Comparison of ENCODE assay signal across 17 cellular contexts in genomic region chr9:34520505-34521385, GRCh38. TPM values are rescaled to one million over a fixed set of nuclear protein-coding genes. Genes with fewer than 3 reads are reported as not detected.
"Had no signal": no experiment of that assay in that cellular context is flagged by ENCODE, and none has a peak within 500 bp of the region (broad histone marks: within the 10 kb centered on the region; RNA-seq: fewer than 3 reads in every experiment).

No MANE protein-coding gene starts in this region.

- H3K36me3 ChIP-seq: brain microvascular endothelial cell, esophagus muscularis mucosa, lower lobe of right lung, suprapubic skin, upper lobe of right lung, WERI-Rb-1 had no signal

- H3K4me3 ChIP-seq: esophagus muscularis mucosa, lower lobe of right lung, suprapubic skin, upper lobe of right lung had no signal

- H3K27ac Mint-ChIP-seq: activated naive CD8-positive, alpha-beta T cell; activated T-helper 2 cell treated with anti-CD3 and anti-CD28 coated beads, Interferon-gamma antibody, Interleukin-2, Interleukin-4, amounts not matched to agents 10 μg/mL and 5 μg/mL and 100 μg/mL, durations not matched to agents 14 hours and 24 hours and 36 hours; immature natural killer cell had no signal

- H3K27ac ChIP-seq: brain microvascular endothelial cell, esophagus muscularis mucosa, lower lobe of right lung, suprapubic skin, upper lobe of right lung, WERI-Rb-1 had no signal

- H3K36me3 Mint-ChIP-seq: activated naive CD8-positive, alpha-beta T cell; immature natural killer cell had no signal

- H3K27me3 ChIP-seq: esophagus muscularis mucosa, suprapubic skin, upper lobe of right lung had no signal

- ATAC-seq: lower lobe of right lung; stimulated activated naive CD8-positive, alpha-beta T cell treated with anti-CD3 and anti-CD28 coated beads, Interleukin-15, Interleukin-2, amounts not matched to agents 100 U/mL and 50 U/mL, for 24 hours; upper lobe of right lung had no signal

- H3K9me3 Mint-ChIP-seq: activated CD4-positive, alpha-beta T cell treated with anti-CD3 and anti-CD28 coated beads, Interleukin-2, amount 10 ng/mL, durations not matched to agents 24 days and 14 days; activated T-helper 2 cell treated with anti-CD3 and anti-CD28 coated beads, Interferon-gamma antibody, Interleukin-2, Interleukin-4, amounts not matched to agents 10 μg/mL and 5 μg/mL and 100 μg/mL, durations not matched to agents 14 hours and 24 hours and 36 hours; immature natural killer cell had no signal

- H3K9me3 ChIP-seq: esophagus muscularis mucosa, lower lobe of right lung, suprapubic skin, upper lobe of right lung had no signal

- H3K4me3 Mint-ChIP-seq: activated CD4-positive, alpha-beta T cell treated with anti-CD3 and anti-CD28 coated beads, Interleukin-2, amount 10 ng/mL, durations not matched to agents 24 days and 14 days; activated naive CD8-positive, alpha-beta T cell had no signal

- H3K27me3 Mint-ChIP-seq: activated naive CD8-positive, alpha-beta T cell had no signal

- H3K4me1 ChIP-seq: upper lobe of right lung had no signal

- DNase-seq: amygdala; brain microvascular endothelial cell; immature natural killer cell; lower lobe of right lung; midbrain; occipital lobe; stimulated activated CD4-positive, alpha-beta T cell treated with anti-CD3 and anti-CD28 coated beads, Interleukin-12 subunit alpha, Interleukin-12 subunit beta, amount 100 ng/mL, for 4 hours; stimulated activated naive CD8-positive, alpha-beta T cell treated with anti-CD3 and anti-CD28 coated beads, Interleukin-15, Interleukin-2, amounts not matched to agents 100 U/mL and 50 U/mL, for 24 hours; SW 1271; upper lobe of right lung; WERI-Rb-1 had no signal

RNA-seq across cellular contexts. Expression of gene ENHO, which starts 2.0 kb away (rescaled TPM):
- total RNA-seq: activated CD4-positive, alpha-beta T cell treated with anti-CD3 and anti-CD28 coated beads, Interleukin-2, amount 10 ng/mL, durations not matched to agents 24 days and 14 days; activated T-helper 2 cell treated with anti-CD3 and anti-CD28 coated beads, Interferon-gamma antibody, Interleukin-2, Interleukin-4, amounts not matched to agents 10 μg/mL and 5 μg/mL and 100 μg/mL, durations not matched to agents 14 hours and 24 hours and 36 hours; fibroblast of villous mesenchyme had no signal
